8 cellular contexts compared by ENCODE assay signal in genomic region chr5:68252678-68253520, GRCh38. TPM values are rescaled to one million over a fixed set of nuclear protein-coding genes. Genes with fewer than 3 reads are reported as not detected.
DNase-seq lines count a peak whose midpoint lies in the region; ATAC-seq, FAIRE-seq and TF ChIP-seq lines count a peak whose summit lies in the region.
"Had no signal": no experiment of that assay in that cellular context is flagged by ENCODE, and none has a peak within 500 bp of the region (broad histone marks: within the 10 kb centered on the region; RNA-seq: fewer than 3 reads in every experiment).

No MANE protein-coding gene starts in this region.

- H3K23ac ChIP-seq in H9 (ENCODE audit: insufficient read length, low read depth, low read length) = no peak overlapping the region

- no peak for TF ChIP-seq POLR2A in endothelial cell of umbilical vein (IDR thresholded peaks at IDR 0.05; ENCODE audit: low read depth, low read length)

- no peaks in the 10 kb centered on the region for H3K23me2 ChIP-seq in H9 (ENCODE audit: insufficient read length, low read depth, low read length, poor library complexity, severe bottlenecking)

- no peak overlapping the region for H4K5ac ChIP-seq in H9 (ENCODE audit: insufficient read length, low read depth, low read length)

- H4K8ac ChIP-seq in H9 (replicated peaks; ENCODE audit: insufficient read length, low read depth, low read length) = no peak overlapping the region

- CTCF ChIA-PET in activated CD4-positive, alpha-beta T cell treated with anti-CD3 and anti-CD28 coated beads for 36 hours (lab: Charles Lee) = interaction anchor here (0.6 to 4.1 kb wide), 22 partner anchors 9 to 1275 kb away, joined by 3 to 40 read pairs (median 3); partner anchors contain the start of gene PIK3R1
- CTCF ChIA-PET in endothelial cell of umbilical vein (lab: Charles Lee) = interaction anchor here (0.6 to 7.4 kb wide), 56 partner anchors 9 to 1106 kb away, joined by 3 to 222 read pairs (median 4); partner anchors contain the start of gene PIK3R1

- no peaks in the 10 kb centered on the region for H3K27me3 ChIP-seq in H9 (ENCODE audit: insufficient read depth, low read length)
- no peaks in the 10 kb centered on the region for H3K27me3 ChIP-seq in endothelial cell of umbilical vein (ENCODE audit: control insufficient read depth in 2 of 2, insufficient read depth in 2 of 2, low read length in 2 of 2)

- H3K27me3 Mint-ChIP-seq in H9 (ENCODE audit: low read depth) = no peaks in the 10 kb centered on the region
- no peaks in the 10 kb centered on the region for H3K27me3 Mint-ChIP-seq in activated CD4-positive, alpha-beta T cell treated with anti-CD3 and anti-CD28 coated beads for 36 hours

- WGBS in H9 (ENCODE audit: extremely low coverage, insufficient read length, low lambda C conversion rate) = no CpG with 5 or more reads among the region's 6 CpGs

- H2AK5ac ChIP-seq in H9 (ENCODE audit: insufficient read length, low read length) = no peak overlapping the region

- H3K56ac ChIP-seq in H9 (ENCODE audit: insufficient read length, low read depth, low read length) = no peak overlapping the region

- H3K9me3 ChIP-seq in H9 (ENCODE audit: control insufficient read depth, low read depth, low read length) = no peaks in the 10 kb centered on the region
- no peaks in the 10 kb centered on the region for H3K9me3 ChIP-seq in endothelial cell of umbilical vein (replicated peaks; ENCODE audit: control insufficient read depth, insufficient read depth, low read length)

- H4K20me1 ChIP-seq in H9 (ENCODE audit: control insufficient read depth, insufficient read depth, insufficient read length) (no peaks in the 10 kb centered on the region), endothelial cell of umbilical vein (replicated peaks; ENCODE audit: control insufficient read depth, extremely low read depth, insufficient read depth, low read length) (no peaks in the 10 kb centered on the region)

- H3K14ac ChIP-seq in H9 (ENCODE audit: insufficient read depth, low read length) = no peak overlapping the region

- H3K4me3 Mint-ChIP-seq in H9 = no peak overlapping the region
- no peak overlapping the region for H3K4me3 Mint-ChIP-seq in activated CD4-positive, alpha-beta T cell treated with anti-CD3 and anti-CD28 coated beads for 36 hours

- intact Hi-C loops in activated CD4-positive, alpha-beta T cell treated with anti-CD3 and anti-CD28 coated beads for 36 hours (cut with DNase I, micrococcal nuclease) = loop anchor here (1.0 to 10.0 kb wide), 9 partner anchors 14 to 1238 kb away; partner anchors contain the start of gene PIK3R1 (in 2 of the 2)
- intact Hi-C loops in endothelial cell of umbilical vein (cut with micrococcal nuclease) = loop anchor here (1.0 to 5.0 kb wide), 9 partner anchors 342 to 1096 kb away; no protein-coding TSS in a partner anchor

- H3K4me1 Mint-ChIP-seq in H9 = peaks cover 33 to 38% of the 10 kb centered on the region in 2 experiments
- peaks cover 93% of the 10 kb centered on the region for H3K4me1 Mint-ChIP-seq in activated CD4-positive, alpha-beta T cell treated with anti-CD3 and anti-CD28 coated beads for 36 hours

- H3K4ac ChIP-seq in H9 (ENCODE audit: low read depth, low read length) = no peak overlapping the region

- no peak overlapping the region for H2BK15ac ChIP-seq in H9 (ENCODE audit: low read depth, low read length)

- no peak overlapping the region for H3K9ac ChIP-seq in H9 (ENCODE audit: extremely low read depth, insufficient read length, low read length)
- H3K9ac ChIP-seq in endothelial cell of umbilical vein (replicated peaks; ENCODE audit: extremely low read depth, insufficient read depth, low read length) = no peak overlapping the region

- peak; percentile 33 for ATAC-seq in activated CD4-positive, alpha-beta T cell treated with anti-CD3 and anti-CD28 coated beads for 36 hours

- H3K9me3 Mint-ChIP-seq in H9 = no peaks in the 10 kb centered on the region
- no peaks in the 10 kb centered on the region for H3K9me3 Mint-ChIP-seq in activated CD4-positive, alpha-beta T cell treated with anti-CD3 and anti-CD28 coated beads for 36 hours (ENCODE audit: low read depth)

- H2AFZ ChIP-seq in H9 (ENCODE audit: low read length) = no peak overlapping the region
- no peak overlapping the region for H2AFZ ChIP-seq in endothelial cell of umbilical vein (ENCODE audit: low read depth, low read length)

- no TSS peak for BruUV-seq in endothelial cell of umbilical vein (replicated peaks; lab: Mats Ljungman, UMichigan)

- peaks cover 11% of the 10 kb centered on the region; the same call in 1 of the 2 replicates for H3K4me1 ChIP-seq in H9 (ENCODE audit: insufficient read depth, low read length)
- peaks cover 49% of the 10 kb centered on the region for H3K4me1 ChIP-seq in endothelial cell of umbilical vein (ENCODE audit: control insufficient read depth, extremely low read depth, insufficient read depth, low read length)

- dilution Hi-C loops in endothelial cell of umbilical vein (cut with MboI; ENCODE audit: extremely low pct_ligation_motif_present, low sequenced_read_pairs) = loop anchor here (25.0 kb wide), 1 partner anchor 1091 kb away; no protein-coding TSS in a partner anchor

- no peak overlapping the region for H3K27ac ChIP-seq in H9 (ENCODE audit: insufficient read length, low read depth, low read length)
- no peak overlapping the region for H3K27ac ChIP-seq in endothelial cell of umbilical vein (ENCODE audit: insufficient read depth, low read depth, low read length)

- H3K18ac ChIP-seq in H9 (ENCODE audit: insufficient read length, low read depth, low read length) = no peak overlapping the region

- no peak overlapping the region for H2BK20ac ChIP-seq in H9 (ENCODE audit: low read depth, low read length, poor library complexity, severe bottlenecking)

- no peak overlapping the region for H4K91ac ChIP-seq in H9 (ENCODE audit: insufficient read length, low read depth, low read length)

- no peak overlapping the region for H2BK120ac ChIP-seq in H9 (ENCODE audit: low read depth, low read length, poor library complexity, severe bottlenecking)

- in situ Hi-C loops in G401 (cut with HindIII; ENCODE audit: low sequenced_read_pairs) = no loop called here

- H3K36me3 Mint-ChIP-seq in H9 (ENCODE audit: insufficient read depth in 1 of 3, low read depth in 3 of 3) = no peaks in the 10 kb centered on the region
- no peaks in the 10 kb centered on the region for H3K36me3 Mint-ChIP-seq in activated CD4-positive, alpha-beta T cell treated with anti-CD3 and anti-CD28 coated beads for 36 hours (ENCODE audit: low read depth)

- H3K36me3 ChIP-seq in endothelial cell of umbilical vein (ENCODE audit: control insufficient read depth in 2 of 2, extremely low read depth in 1 of 2, insufficient read depth in 2 of 2, low read length in 2 of 2) = no peaks in the 10 kb centered on the region

- no peaks in the 10 kb centered on the region for H3K9me1 ChIP-seq in endothelial cell of umbilical vein (replicated peaks; ENCODE audit: control insufficient read depth, extremely low read depth, insufficient read depth, low read length)

- TF ChIP-seq CTCF in H9 (conservative IDR thresholded peaks at IDR 0.05) = peak; percentile 86
- TF ChIP-seq CTCF in endothelial cell of umbilical vein (IDR thresholded peaks at IDR 0.05; ENCODE audit: extremely low read depth in 1 of 2, insufficient read depth in 1 of 2, low read depth in 1 of 2, low read length in 2 of 2) = peak; percentile 79 to 80

- DNase-seq in G401 (ENCODE audit: low spot score) (peak; percentile 86), H9 (peak; percentile 58), NCI-H1694 treated with DMSO at 0.1 percent for 48 hours (lab: John Stamatoyannopoulos, UW) (peak; percentile 27), endothelial cell of umbilical vein (ENCODE audit: low read depth, low spot score) (peak; percentile 73), midbrain (lab: John Stamatoyannopoulos, UW) (peak; percentile 72), stromal cell of bone marrow (ENCODE audit: low read depth) (peak; percentile 66)
- DNase-seq in activated CD4-positive, alpha-beta T cell treated with anti-CD3 and anti-CD28 coated beads for 36 hours = peak; percentile 72

- no peaks in the 10 kb centered on the region for H3K79me1 ChIP-seq in H9 (ENCODE audit: insufficient read depth, low read depth, low read length, poor library complexity, severe bottlenecking)

- no peak overlapping the region for H2BK12ac ChIP-seq in H9 (ENCODE audit: insufficient read length, low read depth, low read length)

- H3K79me2 ChIP-seq in H9 (ENCODE audit: insufficient read depth, low read length) = no peaks in the 10 kb centered on the region
- H3K79me2 ChIP-seq in endothelial cell of umbilical vein (ENCODE audit: control insufficient read depth, insufficient read depth, low read length) = peaks cover 35% of the 10 kb centered on the region

- H3K4me2 ChIP-seq in H9 (ENCODE audit: insufficient read depth, insufficient read length, low read length) (no peak overlapping the region), endothelial cell of umbilical vein (ENCODE audit: insufficient read depth, low read length) (no peak overlapping the region)

- H2BK5ac ChIP-seq in H9 (ENCODE audit: insufficient read length, low read length) = no peak overlapping the region

- H3K4me3 ChIP-seq in endothelial cell of umbilical vein (replicated peaks in 1 of 3; ENCODE audit: insufficient read depth in 1 of 3, low read depth in 1 of 3, low read length in 3 of 3) = no peak overlapping the region

- H3T11ph ChIP-seq in H9 (ENCODE audit: low read length) = no peak overlapping the region

- H3K27ac Mint-ChIP-seq in H9 = no peak overlapping the region
- no peak overlapping the region for H3K27ac Mint-ChIP-seq in activated CD4-positive, alpha-beta T cell treated with anti-CD3 and anti-CD28 coated beads for 36 hours

- POLR2A ChIA-PET in activated CD4-positive, alpha-beta T cell treated with anti-CD3 and anti-CD28 coated beads for 36 hours (lab: Charles Lee) = no interaction called here
- POLR2A ChIA-PET in endothelial cell of umbilical vein (lab: Charles Lee) = interaction anchor here (0.6 to 1.3 kb wide), 5 partner anchors 36 to 1045 kb away, joined by 3 to 4 read pairs (median 4); partner anchors contain the start of gene PIK3R1

- peak; percentile 84 for FAIRE-seq in endothelial cell of umbilical vein (lab: Jason Lieb, UNC)
- FAIRE-seq: colon had no signal

RNA-seq across cellular contexts. Expression of gene PIK3R1, which starts 37.3 kb away (rescaled TPM):
- total RNA-seq in G401 (2014; rRNA removed; shearing (Covaris generic)) = 13.2 and 18.9 TPM in 2 replicates
- total RNA-seq in H9 (2021) (10.6 and 11.3 TPM in 2 replicates), endothelial cell of umbilical vein (27.5 and 30.0 TPM in 2 replicates)
- 10 to 100 TPM; 40.0 to 49.0 TPM for total RNA-seq in activated CD4-positive, alpha-beta T cell treated with anti-CD3 and anti-CD28 coated beads for 36 hours
- 2.0 and 2.8 TPM in 2 replicates for polyA plus RNA-seq in endothelial cell of umbilical vein
- 2.7 and 2.8 TPM in 2 replicates for polyA plus RNA-seq in endothelial cell of umbilical vein (2011; cell fraction: cytosol; rRNA removed)
- 8.8 and 10.5 TPM in 2 replicates for polyA plus RNA-seq in endothelial cell of umbilical vein (2011; cell fraction: nucleus; rRNA removed)
- polyA plus RNA-seq in endothelial cell of umbilical vein (2012) = 5.6 and 8.2 TPM in 2 replicates
- polyA minus RNA-seq in endothelial cell of umbilical vein = 10.1 and 24.5 TPM in 2 replicates
- polyA minus RNA-seq in endothelial cell of umbilical vein (2011; cell fraction: cytosol; rRNA and poly(A)+ RNA removed) = 0.41 TPM
- 20.3 and 35.7 TPM in 2 replicates for polyA minus RNA-seq in endothelial cell of umbilical vein (2011; cell fraction: nucleus; rRNA and poly(A)+ RNA removed)

Comparison
In these comparisons a context has a peak if more than half of its experiments do, and no peak if none do; other contexts are left out.
1. DNase-seq: peak in every context shown above with its lines; median percentile 86 in G401; 73 in endothelial cell of umbilical vein; 72 in activated CD4-positive, alpha-beta T cell treated with anti-CD3 and anti-CD28 coated beads for 36 hours; 72 in midbrain; 66 in stromal cell of bone marrow; 58 in H9; 27 in NCI-H1694 treated with DMSO at 0.1 percent for 48 hours.